Comparison of ENCODE assay signal across 8 cellular contexts in the genomic region with DNA sequence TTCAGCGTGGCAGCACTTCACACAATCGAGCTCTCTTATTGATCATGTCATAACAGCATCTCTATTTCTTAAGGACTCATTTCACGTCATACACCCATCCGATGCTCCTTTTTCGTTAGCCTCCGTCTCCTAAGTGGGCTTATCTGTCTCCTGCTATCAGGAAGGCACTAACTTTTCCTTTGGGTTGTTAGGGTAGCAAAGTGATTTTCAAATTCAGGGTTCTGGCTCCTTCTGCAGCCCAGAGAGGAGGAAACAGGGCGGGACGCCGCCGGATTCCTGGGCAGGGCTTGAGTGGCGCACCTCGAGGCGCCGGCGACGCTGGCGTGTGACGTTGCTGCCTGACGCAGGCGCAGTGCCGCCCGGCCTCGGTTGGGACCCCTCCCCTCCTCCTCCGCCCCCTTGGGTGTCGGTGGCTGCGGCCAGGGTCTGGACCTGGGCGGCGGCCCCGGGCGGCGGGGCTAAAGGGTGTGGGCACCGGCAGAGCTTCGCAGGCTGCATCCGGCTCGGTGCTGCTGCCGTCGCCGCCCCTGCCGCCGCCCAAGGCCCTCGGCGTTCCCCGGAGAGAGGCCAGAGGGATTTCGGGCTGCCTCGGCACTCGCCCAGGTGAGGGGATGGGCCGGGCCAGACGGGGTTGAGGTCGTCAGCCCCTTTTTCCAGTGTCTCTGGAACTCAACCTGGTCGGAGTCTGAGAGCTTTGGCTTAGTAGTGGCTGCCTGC. TPM values are rescaled to one million over a fixed set of nuclear protein-coding genes. Genes with fewer than 3 reads are reported as not detected.
A peak's percentile ranks its signal among the peaks of the same experiment; 100 is the strongest.
DNase-seq lines count a peak whose midpoint lies in the region; ATAC-seq and TF ChIP-seq lines count a peak whose summit lies in the region.

A gene with protein sequence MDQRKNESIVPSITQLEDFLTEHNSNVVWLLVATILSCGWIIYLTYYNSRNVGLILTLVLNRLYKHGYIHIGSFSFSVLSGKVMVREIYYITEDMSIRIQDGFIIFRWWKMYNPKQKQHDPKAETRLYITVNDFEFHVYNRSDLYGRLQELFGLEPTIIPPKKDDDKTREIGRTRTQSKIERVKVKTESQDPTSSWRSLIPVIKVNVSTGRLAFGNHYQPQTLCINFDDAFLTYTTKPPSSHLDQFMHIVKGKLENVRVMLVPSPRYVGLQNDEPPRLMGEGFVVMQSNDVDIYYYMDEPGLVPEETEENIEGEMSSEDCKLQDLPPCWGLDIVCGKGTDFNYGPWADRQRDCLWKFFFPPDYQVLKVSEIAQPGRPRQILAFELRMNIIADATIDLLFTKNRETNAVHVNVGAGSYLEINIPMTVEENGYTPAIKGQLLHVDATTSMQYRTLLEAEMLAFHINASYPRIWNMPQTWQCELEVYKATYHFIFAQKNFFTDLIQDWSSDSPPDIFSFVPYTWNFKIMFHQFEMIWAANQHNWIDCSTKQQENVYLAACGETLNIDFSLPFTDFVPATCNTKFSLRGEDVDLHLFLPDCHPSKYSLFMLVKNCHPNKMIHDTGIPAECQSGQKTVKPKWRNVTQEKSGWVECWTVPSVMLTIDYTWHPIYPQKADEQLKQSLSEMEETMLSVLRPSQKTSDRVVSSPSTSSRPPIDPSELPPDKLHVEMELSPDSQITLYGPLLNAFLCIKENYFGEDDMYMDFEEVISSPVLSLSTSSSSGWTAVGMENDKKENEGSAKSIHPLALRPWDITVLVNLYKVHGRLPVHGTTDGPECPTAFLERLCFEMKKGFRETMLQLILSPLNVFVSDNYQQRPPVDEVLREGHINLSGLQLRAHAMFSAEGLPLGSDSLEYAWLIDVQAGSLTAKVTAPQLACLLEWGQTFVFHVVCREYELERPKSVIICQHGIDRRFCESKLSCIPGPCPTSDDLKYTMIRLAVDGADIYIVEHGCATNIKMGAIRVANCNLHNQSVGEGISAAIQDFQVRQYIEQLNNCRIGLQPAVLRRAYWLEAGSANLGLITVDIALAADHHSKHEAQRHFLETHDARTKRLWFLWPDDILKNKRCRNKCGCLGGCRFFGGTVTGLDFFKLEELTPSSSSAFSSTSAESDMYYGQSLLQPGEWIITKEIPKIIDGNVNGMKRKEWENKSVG (N-terminal part only) (plus strand): TSS at position 350 of the 717 bp plus-strand sequence. CDS start 18,317 bp downstream, outside the sequence.

- ATAC-seq in HG03196 (IDR thresholded peaks at IDR 0.05; ENCODE audit: unreplicated experiment): peak; percentile 96
- ATAC-seq in activated CD4-positive, alpha-beta T cell treated with anti-CD3 and anti-CD28 coated beads for 36 hours: peak; percentile 91

- TF ChIP-seq POLR2A in GM18951 (IDR thresholded peaks at IDR 0.05; ENCODE audit: extremely low read depth, insufficient read depth, insufficient read length): peak; percentile 71

- no peaks in the 10 kb centered on the region for H3K9me3 Mint-ChIP-seq in activated CD4-positive, alpha-beta T cell treated with anti-CD3 and anti-CD28 coated beads for 36 hours (ENCODE audit: low read depth)

- peak; percentile 54 for DNase-seq in AG09319 (ENCODE audit: extremely low read depth, low read depth)
- DNase-seq in NCI-H446 (lab: John Stamatoyannopoulos, UW): peak; percentile 5 to 84
- peak; percentile 93 for DNase-seq in activated CD4-positive, alpha-beta T cell treated with anti-CD3 and anti-CD28 coated beads for 36 hours
- peak; percentile 84 for DNase-seq in choroid plexus epithelial cell (ENCODE audit: low read depth)
- peak; percentile 63 for DNase-seq in kidney glomerular epithelial cell (lab: John Stamatoyannopoulos, UW)
- DNase-seq in stimulated activated CD4-positive, alpha-beta T cell treated with anti-CD3 and anti-CD28 coated beads, Interleukin-1b, Interleukin-23, amount 100 ng/mL, for 1 hour (ENCODE audit: low read depth in 2 of 2): peak; percentile 72 to 74

- no peaks in the 10 kb centered on the region for H3K27me3 Mint-ChIP-seq in activated CD4-positive, alpha-beta T cell treated with anti-CD3 and anti-CD28 coated beads for 36 hours

- H3K4me3 Mint-ChIP-seq in activated CD4-positive, alpha-beta T cell treated with anti-CD3 and anti-CD28 coated beads for 36 hours: peak within 1 kb of the TSS; percentile 85

- CTCF ChIA-PET in activated CD4-positive, alpha-beta T cell treated with anti-CD3 and anti-CD28 coated beads for 36 hours (lab: Charles Lee): interaction anchor here (0.7 kb wide), 1 partner anchor 1448 kb away, joined by 3 read pairs; no protein-coding TSS in a partner anchor

- TF ChIP-seq CTCF in AG09319 (IDR thresholded peaks at IDR 0.05; ENCODE audit: low read depth, low read length) (peak; percentile 3), choroid plexus epithelial cell (conservative IDR thresholded peaks at IDR 0.05; ENCODE audit: low read depth, low read length) (peak; percentile 8)

- peak within 1 kb of the TSS; percentile 98 for H3K27ac Mint-ChIP-seq in activated CD4-positive, alpha-beta T cell treated with anti-CD3 and anti-CD28 coated beads for 36 hours

- in situ Hi-C loops in GM18951 (cut with MboI; ENCODE audit: low sequenced_read_pairs, unreplicated experiment): no loop called here

- H3K4me3 ChIP-seq in choroid plexus epithelial cell (ENCODE audit: low read depth, low read length): peak within 1 kb of the TSS; percentile 90

- H3K4me1 Mint-ChIP-seq in activated CD4-positive, alpha-beta T cell treated with anti-CD3 and anti-CD28 coated beads for 36 hours: peaks cover 50% of the 10 kb centered on the region

- peaks cover 24% of the 10 kb centered on the region for H3K36me3 Mint-ChIP-seq in activated CD4-positive, alpha-beta T cell treated with anti-CD3 and anti-CD28 coated beads for 36 hours (ENCODE audit: low read depth)

- intact Hi-C loops in activated CD4-positive, alpha-beta T cell treated with anti-CD3 and anti-CD28 coated beads for 36 hours (cut with DNase I, micrococcal nuclease): loop anchor here (1.0 to 10.0 kb wide), 12 partner anchors 40 to 771 kb away; partner anchors contain the start of genes BBS12 (in 1 of the 2), BBS7 (in 1 of the 2), CCNA2 (in 1 of the 2) and EXOSC9 (in 1 of the 2)

- POLR2A ChIA-PET in activated CD4-positive, alpha-beta T cell treated with anti-CD3 and anti-CD28 coated beads for 36 hours (lab: Charles Lee): no interaction called here

RNA-seq across cellular contexts. Expression of the gene that starts here (rescaled TPM):
- total RNA-seq in activated CD4-positive, alpha-beta T cell treated with anti-CD3 and anti-CD28 coated beads for 36 hours: 10 to 100 TPM; 16.5 to 20.1 TPM

Comparison
In these comparisons a context has a peak if more than half of its experiments do, and no peak if none do; other contexts are left out.
1. Peak in every context shown above with its lines: DNase-seq, ATAC-seq and H3K4me3 ChIP-seq.